ENCODE assay signal across 15 cellular contexts in genomic region chr2:102698369-102699111, GRCh38.
DNase-seq lines count a peak whose midpoint lies in the region; ATAC-seq and TF ChIP-seq lines count a peak whose summit lies in the region.
"Had no signal": no experiment of that assay in that cellular context is flagged by ENCODE, and none has a peak within 500 bp of the region (broad histone marks: within the 10 kb centered on the region; RNA-seq: fewer than 3 reads in every experiment).

No MANE protein-coding gene starts in this region.

- H4K5ac ChIP-seq in H9 (ENCODE audit: insufficient read length, low read depth, low read length): no peak overlapping the region

- no peak overlapping the region for H2BK15ac ChIP-seq in H9 (ENCODE audit: low read depth, low read length)

- no peak overlapping the region for H3K23ac ChIP-seq in H9 (ENCODE audit: insufficient read length, low read depth, low read length)

- no peak for ATAC-seq in HG02852 (IDR thresholded peaks at IDR 0.05; ENCODE audit: unreplicated experiment)
- ATAC-seq: naive thymus-derived CD8-positive, alpha-beta T cell had no signal

- peak; percentile 81 for DNase-seq in DMS53 (lab: John Stamatoyannopoulos, UW)
- DNase-seq in HT-29 (ENCODE audit: low spot score): peak; percentile 59
- peak; percentile 12 for DNase-seq in T1000 (lab: John Stamatoyannopoulos, UW)
- DNase-seq in mucosa of gallbladder (ENCODE audit: low spot score): peak; percentile 81
- DNase-seq in NCI-H2196 (lab: John Stamatoyannopoulos, UW; ENCODE audit: unreplicated experiment): no peak
- no peak for DNase-seq in lower leg skin (ENCODE audit: low spot score in 2 of 2)
- DNase-seq in H9: no peak
- DNase-seq: activated B cell treated with CpG ODN at 0.5 μM for 24 hours; central memory CD4-positive, alpha-beta T cell; naive thymus-derived CD8-positive, alpha-beta T cell; NCI-H1436 treated with DMSO at 0.1 percent for 48 hours had no signal

- H3T11ph ChIP-seq in H9 (ENCODE audit: low read length): no peak overlapping the region

- peaks cover 2% of the 10 kb centered on the region; the same call in 1 of the 2 replicates for H3K4me1 ChIP-seq in H9 (ENCODE audit: insufficient read depth, low read length)

- no peak overlapping the region for H2BK5ac ChIP-seq in H9 (ENCODE audit: insufficient read length, low read length)

- no peaks in the 10 kb centered on the region for H3K9me3 ChIP-seq in H9 (ENCODE audit: control insufficient read depth, low read depth, low read length)

- H3K4me2 ChIP-seq in H9 (ENCODE audit: insufficient read depth, insufficient read length, low read length): no peak overlapping the region

- 81 to 84% methylated on average over 6 of the region's 6 CpGs for WGBS in lower leg skin, 2 donors
- no CpG with 5 or more reads among the region's 6 CpGs for WGBS in H9 (ENCODE audit: extremely low coverage, insufficient read length, low lambda C conversion rate)

- no peaks in the 10 kb centered on the region for H3K79me1 ChIP-seq in H9 (ENCODE audit: insufficient read depth, low read depth, low read length, poor library complexity, severe bottlenecking)

- H2BK20ac ChIP-seq in H9 (ENCODE audit: low read depth, low read length, poor library complexity, severe bottlenecking): no peak overlapping the region

- H3K36me3 Mint-ChIP-seq in H9 (ENCODE audit: insufficient read depth in 1 of 3, low read depth in 3 of 3): no peaks in the 10 kb centered on the region
- H3K36me3 Mint-ChIP-seq: activated naive CD8-positive, alpha-beta T cell; naive thymus-derived CD8-positive, alpha-beta T cell had no signal

- H3K18ac ChIP-seq in H9 (ENCODE audit: insufficient read length, low read depth, low read length): no peak overlapping the region

- no peaks in the 10 kb centered on the region for H3K23me2 ChIP-seq in H9 (ENCODE audit: insufficient read length, low read depth, low read length, poor library complexity, severe bottlenecking)

- no peaks in the 10 kb centered on the region for H4K20me1 ChIP-seq in H9 (ENCODE audit: control insufficient read depth, insufficient read depth, insufficient read length)

- no peak overlapping the region for H3K27ac Mint-ChIP-seq in H9
- H3K27ac Mint-ChIP-seq: activated B cell treated with CpG ODN at 0.5 μM for 24 hours; activated naive CD8-positive, alpha-beta T cell; B cell; naive thymus-derived CD8-positive, alpha-beta T cell; type B pancreatic cell had no signal

- no peak overlapping the region for H2BK120ac ChIP-seq in H9 (ENCODE audit: low read depth, low read length, poor library complexity, severe bottlenecking)

- H3K4me3 Mint-ChIP-seq in H9: no peak overlapping the region
- H3K4me3 Mint-ChIP-seq: activated B cell treated with CpG ODN at 0.5 μM for 24 hours; activated naive CD8-positive, alpha-beta T cell; B cell; naive thymus-derived CD8-positive, alpha-beta T cell; type B pancreatic cell had no signal

- H2BK12ac ChIP-seq in H9 (ENCODE audit: insufficient read length, low read depth, low read length): no peak overlapping the region

- H3K79me2 ChIP-seq in H9 (ENCODE audit: insufficient read depth, low read length): no peaks in the 10 kb centered on the region

- no peak overlapping the region for H3K4ac ChIP-seq in H9 (ENCODE audit: low read depth, low read length)

- H3K14ac ChIP-seq in H9 (ENCODE audit: insufficient read depth, low read length): no peak overlapping the region

- no peak overlapping the region for H2AK5ac ChIP-seq in H9 (ENCODE audit: insufficient read length, low read length)

- no peak overlapping the region for H3K27ac ChIP-seq in H9 (ENCODE audit: insufficient read length, low read depth, low read length)

- H4K91ac ChIP-seq in H9 (ENCODE audit: insufficient read length, low read depth, low read length): no peak overlapping the region

- H3K4me1 Mint-ChIP-seq in H9: peaks cover 8 to 10% of the 10 kb centered on the region in 2 experiments
- H3K4me1 Mint-ChIP-seq: activated B cell treated with CpG ODN at 0.5 μM for 24 hours; B cell; naive thymus-derived CD8-positive, alpha-beta T cell had no signal

- H3K56ac ChIP-seq in H9 (ENCODE audit: insufficient read length, low read depth, low read length): no peak overlapping the region

- TF ChIP-seq CTCF in lower leg skin (IDR thresholded peaks at IDR 0.05) (no peak), H9 (conservative IDR thresholded peaks at IDR 0.05) (no peak)

- no peak for TF ChIP-seq POLR2A in lower leg skin (IDR thresholded peaks at IDR 0.05)

- no peak overlapping the region for H2AFZ ChIP-seq in H9 (ENCODE audit: low read length)

- no peaks in the 10 kb centered on the region for H3K27me3 ChIP-seq in H9 (ENCODE audit: insufficient read depth, low read length)

- no peak overlapping the region for H3K4me3 ChIP-seq in lower leg skin (ENCODE audit: low read depth, poor library complexity, severe bottlenecking)

- no peak overlapping the region for H4K8ac ChIP-seq in H9 (replicated peaks; ENCODE audit: insufficient read length, low read depth, low read length)

- no peaks in the 10 kb centered on the region; the same call in 1 of the 2 replicates for H3K27me3 Mint-ChIP-seq in H9 (ENCODE audit: low read depth)
- H3K27me3 Mint-ChIP-seq: activated naive CD8-positive, alpha-beta T cell had no signal

- H3K9ac ChIP-seq in H9 (ENCODE audit: extremely low read depth, insufficient read length, low read length): no peak overlapping the region

- intact Hi-C loops in lower leg skin (cut with DNase I; ENCODE audit: low total_unique reads): no loop called here

- H3K9me3 Mint-ChIP-seq in H9: no peaks in the 10 kb centered on the region
- H3K9me3 Mint-ChIP-seq: activated B cell treated with CpG ODN at 0.5 μM for 24 hours; naive thymus-derived CD8-positive, alpha-beta T cell; type B pancreatic cell had no signal

Comparison
In these comparisons a context has a peak if more than half of its experiments do, and no peak if none do; other contexts are left out.
1. DNase-seq: peak in DMS53 (single experiment), HT-29 (single experiment), T1000 (single experiment) and mucosa of gallbladder (single experiment); none in NCI-H2196 (single experiment), lower leg skin (0 of 2) and H9 (single experiment).